In the genomic region with DNA sequence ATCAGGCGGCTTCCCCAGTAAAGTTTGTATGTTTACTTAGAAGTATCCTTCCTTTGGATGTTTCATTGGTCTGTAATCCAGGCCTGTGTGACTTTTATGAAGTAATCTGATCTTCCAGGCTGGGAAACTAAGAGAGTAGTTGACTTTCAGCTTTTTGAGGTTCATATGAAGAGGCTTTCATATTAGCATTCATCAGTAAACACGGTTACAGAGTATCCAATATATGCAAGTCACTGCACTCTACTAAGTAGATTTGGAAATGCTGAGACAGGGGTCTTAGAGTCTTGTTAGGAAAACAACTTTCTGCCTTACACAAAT, we compare ENCODE assay signal across 1 cellular context.
A peak's percentile ranks its signal among the peaks of the same experiment; 100 is the strongest.
TF ChIP-seq lines count a peak whose summit lies in the region.

No MANE protein-coding gene starts in this region.

TF ChIP-seq in K562, 482 proteins besides CTCF, POLR2A, EP300 and RAD21 (continued from another document and continues in another):
- TF ChIP-seq ELF1 (tag; IDR thresholded peaks at IDR 0.05) (no peak), CBX3 (IDR thresholded peaks at IDR 0.05; ENCODE audit: borderline replicate concordance in 1 of 2, low read length in 2 of 2) (no peak), ZNF253 (CRISPR knock-in tag; conservative IDR thresholded peaks at IDR 0.05) (no peak), BACH1 (tag; IDR thresholded peaks at IDR 0.05) (no peak), TARDBP (IDR thresholded peaks at IDR 0.05) (no peak), CCNT2 (IDR thresholded peaks at IDR 0.05; ENCODE audit: borderline replicate concordance, extremely low read depth, insufficient read length, low read depth, low read length) (no peak), HDAC8 (tag; IDR thresholded peaks at IDR 0.05) (no peak), IRF2 (CRISPR knock-in tag; IDR thresholded peaks at IDR 0.05) (no peak), ADNP (tag; IDR thresholded peaks at IDR 0.05) (no peak), CBX8 (IDR thresholded peaks at IDR 0.05; ENCODE audit: borderline replicate concordance, extremely low read depth, low read depth, low read length, poor library complexity, severe bottlenecking) (no peak), ZNF57 (CRISPR knock-in tag; IDR thresholded peaks at IDR 0.05) (no peak), MAFK (IDR thresholded peaks at IDR 0.05; ENCODE audit: low read length) (peak; percentile 47; the same call in 1 of the 2 replicates), GABPB1 (CRISPR knock-in tag; IDR thresholded peaks at IDR 0.05) (no peak), NEUROD1 (IDR thresholded peaks at IDR 0.05; ENCODE audit: borderline replicate concordance, low read depth, low read length, partially characterized antibody) (no peak), PYGO2 (tag; IDR thresholded peaks at IDR 0.05) (no peak), FUS (optimal IDR thresholded peaks at IDR 0.05; ENCODE audit: low read depth, low read length) (no peak), PHF8 (IDR thresholded peaks at IDR 0.05; ENCODE audit: borderline replicate concordance, low read length) (no peak), NCOR1 (IDR thresholded peaks at IDR 0.05) (no peak), YY1 (IDR thresholded peaks at IDR 0.05; ENCODE audit: borderline replicate concordance in 1 of 3, control insufficient read depth in 1 of 3, extremely low read depth in 1 of 3, insufficient read depth in 3 of 3, insufficient read length in 1 of 3, insufficient replicate concordance in 2 of 3, low read depth in 1 of 3, low read length in 2 of 3) (no peak), RBM25 (IDR thresholded peaks at IDR 0.05; ENCODE audit: low read depth, low read length, severe bottlenecking) (no peak), NFE2 (IDR thresholded peaks at IDR 0.05; ENCODE audit: low read depth) (peak; percentile 75), HDAC2 (IDR thresholded peaks at IDR 0.05) (0 out of 2 replicates have a peak, but pooled peaks have one; percentile 22), ZC3H4 (CRISPR knock-in tag; IDR thresholded peaks at IDR 0.05; ENCODE audit: borderline replicate concordance) (no peak), ZNF316 (IDR thresholded peaks at IDR 0.05) (peak; percentile 91), ZNF124 (CRISPR knock-in tag; IDR thresholded peaks at IDR 0.05) (no peak), GATAD2B (IDR thresholded peaks at IDR 0.05; ENCODE audit: borderline replicate concordance) (peak; percentile 27; the same call in 1 of the 2 replicates), SMAD4 (CRISPR knock-in tag; conservative IDR thresholded peaks at IDR 0.05) (no peak), NCOA4 (IDR thresholded peaks at IDR 0.05; ENCODE audit: partially characterized antibody) (no peak), ZNF696 (CRISPR knock-in tag; conservative IDR thresholded peaks at IDR 0.05) (no peak), CCAR2 (IDR thresholded peaks at IDR 0.05; ENCODE audit: low read depth, low read length) (no peak), NR1H2 (CRISPR knock-in tag; IDR thresholded peaks at IDR 0.05) (no peak), SMARCA4 (IDR thresholded peaks at IDR 0.05) (peak; percentile 25; the same call in 1 of the 2 replicates), C11orf30 (IDR thresholded peaks at IDR 0.05; ENCODE audit: low read depth) (peak; percentile 87), DACH1 (IDR thresholded peaks at IDR 0.05; ENCODE audit: partially characterized antibody) (no peak), MAFG (tag; conservative IDR thresholded peaks at IDR 0.05) (peak; percentile 92), CHD4 (IDR thresholded peaks at IDR 0.05; ENCODE audit: insufficient read depth, insufficient replicate concordance, low read depth, low read length, poor library complexity, severe bottlenecking) (no peak), NFE2L1 (tag; IDR thresholded peaks at IDR 0.05; ENCODE audit: borderline replicate concordance, low read depth) (peak; percentile 76)
- TF ChIP-seq, protein P1, sequence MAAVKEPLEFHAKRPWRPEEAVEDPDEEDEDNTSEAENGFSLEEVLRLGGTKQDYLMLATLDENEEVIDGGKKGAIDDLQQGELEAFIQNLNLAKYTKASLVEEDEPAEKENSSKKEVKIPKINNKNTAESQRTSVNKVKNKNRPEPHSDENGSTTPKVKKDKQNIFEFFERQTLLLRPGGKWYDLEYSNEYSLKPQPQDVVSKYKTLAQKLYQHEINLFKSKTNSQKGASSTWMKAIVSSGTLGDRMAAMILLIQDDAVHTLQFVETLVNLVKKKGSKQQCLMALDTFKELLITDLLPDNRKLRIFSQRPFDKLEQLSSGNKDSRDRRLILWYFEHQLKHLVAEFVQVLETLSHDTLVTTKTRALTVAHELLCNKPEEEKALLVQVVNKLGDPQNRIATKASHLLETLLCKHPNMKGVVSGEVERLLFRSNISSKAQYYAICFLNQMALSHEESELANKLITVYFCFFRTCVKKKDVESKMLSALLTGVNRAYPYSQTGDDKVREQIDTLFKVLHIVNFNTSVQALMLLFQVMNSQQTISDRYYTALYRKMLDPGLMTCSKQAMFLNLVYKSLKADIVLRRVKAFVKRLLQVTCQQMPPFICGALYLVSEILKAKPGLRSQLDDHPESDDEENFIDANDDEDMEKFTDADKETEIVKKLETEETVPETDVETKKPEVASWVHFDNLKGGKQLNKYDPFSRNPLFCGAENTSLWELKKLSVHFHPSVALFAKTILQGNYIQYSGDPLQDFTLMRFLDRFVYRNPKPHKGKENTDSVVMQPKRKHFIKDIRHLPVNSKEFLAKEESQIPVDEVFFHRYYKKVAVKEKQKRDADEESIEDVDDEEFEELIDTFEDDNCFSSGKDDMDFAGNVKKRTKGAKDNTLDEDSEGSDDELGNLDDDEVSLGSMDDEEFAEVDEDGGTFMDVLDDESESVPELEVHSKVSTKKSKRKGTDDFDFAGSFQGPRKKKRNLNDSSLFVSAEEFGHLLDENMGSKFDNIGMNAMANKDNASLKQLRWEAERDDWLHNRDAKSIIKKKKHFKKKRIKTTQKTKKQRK (IDR thresholded peaks at IDR 0.05; ENCODE audit: borderline replicate concordance, low read depth, low read length): no peak
- TF ChIP-seq, protein P2, sequence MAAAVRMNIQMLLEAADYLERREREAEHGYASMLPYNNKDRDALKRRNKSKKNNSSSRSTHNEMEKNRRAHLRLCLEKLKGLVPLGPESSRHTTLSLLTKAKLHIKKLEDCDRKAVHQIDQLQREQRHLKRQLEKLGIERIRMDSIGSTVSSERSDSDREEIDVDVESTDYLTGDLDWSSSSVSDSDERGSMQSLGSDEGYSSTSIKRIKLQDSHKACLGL (CRISPR knock-in tag; IDR thresholded peaks at IDR 0.05; ENCODE audit: borderline replicate concordance, poor library complexity, severe bottlenecking): no peak
- TF ChIP-seq, protein P3, sequence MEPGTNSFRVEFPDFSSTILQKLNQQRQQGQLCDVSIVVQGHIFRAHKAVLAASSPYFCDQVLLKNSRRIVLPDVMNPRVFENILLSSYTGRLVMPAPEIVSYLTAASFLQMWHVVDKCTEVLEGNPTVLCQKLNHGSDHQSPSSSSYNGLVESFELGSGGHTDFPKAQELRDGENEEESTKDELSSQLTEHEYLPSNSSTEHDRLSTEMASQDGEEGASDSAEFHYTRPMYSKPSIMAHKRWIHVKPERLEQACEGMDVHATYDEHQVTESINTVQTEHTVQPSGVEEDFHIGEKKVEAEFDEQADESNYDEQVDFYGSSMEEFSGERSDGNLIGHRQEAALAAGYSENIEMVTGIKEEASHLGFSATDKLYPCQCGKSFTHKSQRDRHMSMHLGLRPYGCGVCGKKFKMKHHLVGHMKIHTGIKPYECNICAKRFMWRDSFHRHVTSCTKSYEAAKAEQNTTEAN (CRISPR knock-in tag; IDR thresholded peaks at IDR 0.05): no peak
- TF ChIP-seq, protein P4, sequence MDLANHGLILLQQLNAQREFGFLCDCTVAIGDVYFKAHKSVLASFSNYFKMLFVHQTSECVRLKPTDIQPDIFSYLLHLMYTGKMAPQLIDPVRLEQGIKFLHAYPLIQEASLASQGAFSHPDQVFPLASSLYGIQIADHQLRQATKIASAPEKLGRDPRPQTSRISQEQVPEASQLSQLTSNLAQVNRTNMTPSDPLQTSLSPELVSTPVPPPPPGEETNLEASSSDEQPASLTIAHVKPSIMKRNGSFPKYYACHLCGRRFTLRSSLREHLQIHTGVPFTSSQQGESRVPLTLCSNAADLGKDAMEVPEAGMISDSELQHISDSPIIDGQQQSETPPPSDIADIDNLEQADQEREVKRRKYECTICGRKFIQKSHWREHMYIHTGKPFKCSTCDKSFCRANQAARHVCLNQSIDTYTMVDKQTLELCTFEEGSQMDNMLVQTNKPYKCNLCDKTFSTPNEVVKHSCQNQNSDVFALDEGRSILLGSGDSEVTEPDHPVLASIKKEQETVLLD (IDR thresholded peaks at IDR 0.05): no peak
- TF ChIP-seq, protein P5, sequence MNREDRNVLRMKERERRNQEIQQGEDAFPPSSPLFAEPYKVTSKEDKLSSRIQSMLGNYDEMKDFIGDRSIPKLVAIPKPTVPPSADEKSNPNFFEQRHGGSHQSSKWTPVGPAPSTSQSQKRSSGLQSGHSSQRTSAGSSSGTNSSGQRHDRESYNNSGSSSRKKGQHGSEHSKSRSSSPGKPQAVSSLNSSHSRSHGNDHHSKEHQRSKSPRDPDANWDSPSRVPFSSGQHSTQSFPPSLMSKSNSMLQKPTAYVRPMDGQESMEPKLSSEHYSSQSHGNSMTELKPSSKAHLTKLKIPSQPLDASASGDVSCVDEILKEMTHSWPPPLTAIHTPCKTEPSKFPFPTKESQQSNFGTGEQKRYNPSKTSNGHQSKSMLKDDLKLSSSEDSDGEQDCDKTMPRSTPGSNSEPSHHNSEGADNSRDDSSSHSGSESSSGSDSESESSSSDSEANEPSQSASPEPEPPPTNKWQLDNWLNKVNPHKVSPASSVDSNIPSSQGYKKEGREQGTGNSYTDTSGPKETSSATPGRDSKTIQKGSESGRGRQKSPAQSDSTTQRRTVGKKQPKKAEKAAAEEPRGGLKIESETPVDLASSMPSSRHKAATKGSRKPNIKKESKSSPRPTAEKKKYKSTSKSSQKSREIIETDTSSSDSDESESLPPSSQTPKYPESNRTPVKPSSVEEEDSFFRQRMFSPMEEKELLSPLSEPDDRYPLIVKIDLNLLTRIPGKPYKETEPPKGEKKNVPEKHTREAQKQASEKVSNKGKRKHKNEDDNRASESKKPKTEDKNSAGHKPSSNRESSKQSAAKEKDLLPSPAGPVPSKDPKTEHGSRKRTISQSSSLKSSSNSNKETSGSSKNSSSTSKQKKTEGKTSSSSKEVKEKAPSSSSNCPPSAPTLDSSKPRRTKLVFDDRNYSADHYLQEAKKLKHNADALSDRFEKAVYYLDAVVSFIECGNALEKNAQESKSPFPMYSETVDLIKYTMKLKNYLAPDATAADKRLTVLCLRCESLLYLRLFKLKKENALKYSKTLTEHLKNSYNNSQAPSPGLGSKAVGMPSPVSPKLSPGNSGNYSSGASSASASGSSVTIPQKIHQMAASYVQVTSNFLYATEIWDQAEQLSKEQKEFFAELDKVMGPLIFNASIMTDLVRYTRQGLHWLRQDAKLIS (CRISPR knock-in tag; IDR thresholded peaks at IDR 0.05): no peak
- TF ChIP-seq, protein P6, sequence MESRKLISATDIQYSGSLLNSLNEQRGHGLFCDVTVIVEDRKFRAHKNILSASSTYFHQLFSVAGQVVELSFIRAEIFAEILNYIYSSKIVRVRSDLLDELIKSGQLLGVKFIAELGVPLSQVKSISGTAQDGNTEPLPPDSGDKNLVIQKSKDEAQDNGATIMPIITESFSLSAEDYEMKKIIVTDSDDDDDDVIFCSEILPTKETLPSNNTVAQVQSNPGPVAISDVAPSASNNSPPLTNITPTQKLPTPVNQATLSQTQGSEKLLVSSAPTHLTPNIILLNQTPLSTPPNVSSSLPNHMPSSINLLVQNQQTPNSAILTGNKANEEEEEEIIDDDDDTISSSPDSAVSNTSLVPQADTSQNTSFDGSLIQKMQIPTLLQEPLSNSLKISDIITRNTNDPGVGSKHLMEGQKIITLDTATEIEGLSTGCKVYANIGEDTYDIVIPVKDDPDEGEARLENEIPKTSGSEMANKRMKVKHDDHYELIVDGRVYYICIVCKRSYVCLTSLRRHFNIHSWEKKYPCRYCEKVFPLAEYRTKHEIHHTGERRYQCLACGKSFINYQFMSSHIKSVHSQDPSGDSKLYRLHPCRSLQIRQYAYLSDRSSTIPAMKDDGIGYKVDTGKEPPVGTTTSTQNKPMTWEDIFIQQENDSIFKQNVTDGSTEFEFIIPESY (CRISPR knock-in tag; IDR thresholded peaks at IDR 0.05): no peak
- TF ChIP-seq, protein P7, sequence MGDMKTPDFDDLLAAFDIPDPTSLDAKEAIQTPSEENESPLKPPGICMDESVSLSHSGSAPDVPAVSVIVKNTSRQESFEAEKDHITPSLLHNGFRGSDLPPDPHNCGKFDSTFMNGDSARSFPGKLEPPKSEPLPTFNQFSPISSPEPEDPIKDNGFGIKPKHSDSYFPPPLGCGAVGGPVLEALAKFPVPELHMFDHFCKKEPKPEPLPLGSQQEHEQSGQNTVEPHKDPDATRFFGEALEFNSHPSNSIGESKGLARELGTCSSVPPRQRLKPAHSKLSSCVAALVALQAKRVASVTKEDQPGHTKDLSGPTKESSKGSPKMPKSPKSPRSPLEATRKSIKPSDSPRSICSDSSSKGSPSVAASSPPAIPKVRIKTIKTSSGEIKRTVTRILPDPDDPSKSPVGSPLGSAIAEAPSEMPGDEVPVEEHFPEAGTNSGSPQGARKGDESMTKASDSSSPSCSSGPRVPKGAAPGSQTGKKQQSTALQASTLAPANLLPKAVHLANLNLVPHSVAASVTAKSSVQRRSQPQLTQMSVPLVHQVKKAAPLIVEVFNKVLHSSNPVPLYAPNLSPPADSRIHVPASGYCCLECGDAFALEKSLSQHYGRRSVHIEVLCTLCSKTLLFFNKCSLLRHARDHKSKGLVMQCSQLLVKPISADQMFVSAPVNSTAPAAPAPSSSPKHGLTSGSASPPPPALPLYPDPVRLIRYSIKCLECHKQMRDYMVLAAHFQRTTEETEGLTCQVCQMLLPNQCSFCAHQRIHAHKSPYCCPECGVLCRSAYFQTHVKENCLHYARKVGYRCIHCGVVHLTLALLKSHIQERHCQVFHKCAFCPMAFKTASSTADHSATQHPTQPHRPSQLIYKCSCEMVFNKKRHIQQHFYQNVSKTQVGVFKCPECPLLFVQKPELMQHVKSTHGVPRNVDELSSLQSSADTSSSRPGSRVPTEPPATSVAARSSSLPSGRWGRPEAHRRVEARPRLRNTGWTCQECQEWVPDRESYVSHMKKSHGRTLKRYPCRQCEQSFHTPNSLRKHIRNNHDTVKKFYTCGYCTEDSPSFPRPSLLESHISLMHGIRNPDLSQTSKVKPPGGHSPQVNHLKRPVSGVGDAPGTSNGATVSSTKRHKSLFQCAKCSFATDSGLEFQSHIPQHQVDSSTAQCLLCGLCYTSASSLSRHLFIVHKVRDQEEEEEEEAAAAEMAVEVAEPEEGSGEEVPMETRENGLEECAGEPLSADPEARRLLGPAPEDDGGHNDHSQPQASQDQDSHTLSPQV (IDR thresholded peaks at IDR 0.05): no peak
- TF ChIP-seq, protein P8, sequence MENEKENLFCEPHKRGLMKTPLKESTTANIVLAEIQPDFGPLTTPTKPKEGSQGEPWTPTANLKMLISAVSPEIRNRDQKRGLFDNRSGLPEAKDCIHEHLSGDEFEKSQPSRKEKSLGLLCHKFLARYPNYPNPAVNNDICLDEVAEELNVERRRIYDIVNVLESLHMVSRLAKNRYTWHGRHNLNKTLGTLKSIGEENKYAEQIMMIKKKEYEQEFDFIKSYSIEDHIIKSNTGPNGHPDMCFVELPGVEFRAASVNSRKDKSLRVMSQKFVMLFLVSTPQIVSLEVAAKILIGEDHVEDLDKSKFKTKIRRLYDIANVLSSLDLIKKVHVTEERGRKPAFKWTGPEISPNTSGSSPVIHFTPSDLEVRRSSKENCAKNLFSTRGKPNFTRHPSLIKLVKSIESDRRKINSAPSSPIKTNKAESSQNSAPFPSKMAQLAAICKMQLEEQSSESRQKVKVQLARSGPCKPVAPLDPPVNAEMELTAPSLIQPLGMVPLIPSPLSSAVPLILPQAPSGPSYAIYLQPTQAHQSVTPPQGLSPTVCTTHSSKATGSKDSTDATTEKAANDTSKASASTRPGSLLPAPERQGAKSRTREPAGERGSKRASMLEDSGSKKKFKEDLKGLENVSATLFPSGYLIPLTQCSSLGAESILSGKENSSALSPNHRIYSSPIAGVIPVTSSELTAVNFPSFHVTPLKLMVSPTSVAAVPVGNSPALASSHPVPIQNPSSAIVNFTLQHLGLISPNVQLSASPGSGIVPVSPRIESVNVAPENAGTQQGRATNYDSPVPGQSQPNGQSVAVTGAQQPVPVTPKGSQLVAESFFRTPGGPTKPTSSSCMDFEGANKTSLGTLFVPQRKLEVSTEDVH (IDR thresholded peaks at IDR 0.05; ENCODE audit: low read depth, partially characterized antibody): peak; percentile 12
